1 cellular context compared by ENCODE assay signal in the genomic region with DNA sequence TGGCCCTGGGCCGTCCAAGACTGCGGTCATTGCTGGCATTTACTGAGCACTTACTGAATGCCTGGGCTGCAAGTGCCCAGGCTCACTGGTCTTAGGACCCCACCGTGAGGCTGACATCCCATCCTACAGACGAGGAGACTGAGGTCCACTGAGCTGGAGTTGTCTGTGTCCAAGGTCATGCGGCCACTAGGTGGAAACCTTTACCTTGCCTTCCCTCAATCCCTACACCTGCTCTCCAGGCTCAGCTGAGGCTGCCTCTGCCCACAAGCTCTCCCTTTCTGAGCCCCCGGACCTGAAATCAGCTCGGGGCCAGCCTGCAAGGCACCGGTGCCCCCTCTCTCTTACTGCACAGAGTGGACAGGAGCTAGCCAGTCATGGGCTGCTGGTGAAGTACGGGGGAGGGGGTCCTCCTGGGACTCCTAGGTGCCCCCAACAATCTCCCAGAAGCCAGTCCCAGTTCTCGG.
A peak's percentile ranks its signal among the peaks of the same experiment; 100 is the strongest.
TF ChIP-seq lines count a peak whose summit lies in the region.

No MANE protein-coding gene starts in this region.

TF ChIP-seq in GM12878, 131 proteins besides CTCF, POLR2A, EP300 and RAD21:
- TF ChIP-seq SMC3 (IDR thresholded peaks at IDR 0.05; ENCODE audit: borderline replicate concordance, low read length), result peak; percentile 40; the same call in 1 of the 2 replicates
- TF ChIP-seq CBX3 (IDR thresholded peaks at IDR 0.05; ENCODE audit: borderline replicate concordance, low read depth), result no peak
- TF ChIP-seq SMARCA5 (IDR thresholded peaks at IDR 0.05), result peak; percentile 88
- TF ChIP-seq TAF1 (IDR thresholded peaks at IDR 0.05; ENCODE audit: borderline replicate concordance, low read depth, low read length), result no peak
